12 cellular contexts compared by ENCODE assay signal in genomic region chr7:105278973-105279687, GRCh38.
DNase-seq lines count a peak whose midpoint lies in the region; ATAC-seq and TF ChIP-seq lines count a peak whose summit lies in the region.
"Had no signal": no experiment of that assay in that cellular context is flagged by ENCODE, and none has a peak within 500 bp of the region (broad histone marks: within the 10 kb centered on the region; RNA-seq: fewer than 3 reads in every experiment).

No MANE protein-coding gene starts in this region.

- no peaks in the 10 kb centered on the region for H3K36me3 ChIP-seq in MG63
- H3K36me3 ChIP-seq: HAP-1 had no signal

- peak; percentile 56 for ATAC-seq in HG02678 (IDR thresholded peaks at IDR 0.05; ENCODE audit: unreplicated experiment)
- no peak for ATAC-seq in activated CD8-positive, alpha-beta memory T cell treated with anti-CD3 and anti-CD28 coated beads, Interleukin-2, amount 10 ng/mL, durations not matched to agents 7 days and 5 days

- peaks cover 40% of the 10 kb centered on the region for H3K4me1 Mint-ChIP-seq in progenitor cell of endocrine pancreas (ENCODE audit: low read depth)
- H3K4me1 Mint-ChIP-seq in activated CD8-positive, alpha-beta memory T cell treated with anti-CD3 and anti-CD28 coated beads, Interleukin-2, amount 10 ng/mL, durations not matched to agents 7 days and 5 days, result peaks cover 4% of the 10 kb centered on the region

- H3K27me3 Mint-ChIP-seq in progenitor cell of endocrine pancreas, result no peaks in the 10 kb centered on the region
- H3K27me3 Mint-ChIP-seq in activated CD8-positive, alpha-beta memory T cell treated with anti-CD3 and anti-CD28 coated beads, Interleukin-2, amount 10 ng/mL, durations not matched to agents 7 days and 5 days, result no peaks in the 10 kb centered on the region
- H3K27me3 Mint-ChIP-seq: central memory CD8-positive, alpha-beta T cell had no signal

- no peaks in the 10 kb centered on the region for H3K9me3 ChIP-seq in MG63
- H3K9me3 ChIP-seq: HAP-1 had no signal

- H3K4me3 ChIP-seq in MG63, result no peak overlapping the region
- H3K4me3 ChIP-seq: HAP-1 had no signal

- peak overlapping the region; percentile 49 for H3K27ac Mint-ChIP-seq in progenitor cell of endocrine pancreas
- H3K27ac Mint-ChIP-seq in activated CD8-positive, alpha-beta memory T cell treated with anti-CD3 and anti-CD28 coated beads, Interleukin-2, amount 10 ng/mL, durations not matched to agents 7 days and 5 days, result no peak overlapping the region

- H3K27me3 ChIP-seq in MG63, result no peaks in the 10 kb centered on the region

- peaks cover 6% of the 10 kb centered on the region for H3K36me3 Mint-ChIP-seq in progenitor cell of endocrine pancreas (ENCODE audit: insufficient read depth)
- H3K36me3 Mint-ChIP-seq in activated CD8-positive, alpha-beta memory T cell treated with anti-CD3 and anti-CD28 coated beads, Interleukin-2, amount 10 ng/mL, durations not matched to agents 7 days and 5 days, result peaks cover 4% of the 10 kb centered on the region

- DNase-seq in MG63 (peak; percentile 5), progenitor cell of endocrine pancreas (ENCODE audit: low spot score, unreplicated experiment) (no peak), NCI-H187 (lab: John Stamatoyannopoulos, UW) (no peak), cortex of kidney (lab: John Stamatoyannopoulos, UW) (no peak)
- DNase-seq in activated CD8-positive, alpha-beta memory T cell treated with anti-CD3 and anti-CD28 coated beads, Interleukin-2, amount 10 ng/mL, durations not matched to agents 7 days and 5 days, result no peak
- no peak for DNase-seq in stimulated activated naive CD4-positive, alpha-beta T cell (lab: John Stamatoyannopoulos, UW)
- DNase-seq: DMS79, NCI-H1105 treated with DMSO at 0.1 percent for 48 hours had no signal

- TF ChIP-seq POLR2A in GM19099 (IDR thresholded peaks at IDR 0.05; ENCODE audit: extremely low read depth, insufficient read length, low read depth), result peak; percentile 25

- no peak for TF ChIP-seq CTCF in progenitor cell of endocrine pancreas (IDR thresholded peaks at IDR 0.05; ENCODE audit: unreplicated experiment)

- H3K4me3 Mint-ChIP-seq in progenitor cell of endocrine pancreas (ENCODE audit: low read depth), result no peak overlapping the region
- H3K4me3 Mint-ChIP-seq in activated CD8-positive, alpha-beta memory T cell treated with anti-CD3 and anti-CD28 coated beads, Interleukin-2, amount 10 ng/mL, durations not matched to agents 7 days and 5 days, result no peak overlapping the region
- H3K4me3 Mint-ChIP-seq: central memory CD8-positive, alpha-beta T cell had no signal

- H3K9me3 Mint-ChIP-seq in progenitor cell of endocrine pancreas (ENCODE audit: low read depth), result no peaks in the 10 kb centered on the region
- no peaks in the 10 kb centered on the region for H3K9me3 Mint-ChIP-seq in activated CD8-positive, alpha-beta memory T cell treated with anti-CD3 and anti-CD28 coated beads, Interleukin-2, amount 10 ng/mL, durations not matched to agents 7 days and 5 days (ENCODE audit: low read depth)
- H3K9me3 Mint-ChIP-seq: central memory CD8-positive, alpha-beta T cell had no signal

- CTCF ChIA-PET in activated CD8-positive, alpha-beta memory T cell treated with anti-CD3 and anti-CD28 coated beads, Interleukin-2, amount 10 ng/mL, durations not matched to agents 7 days and 5 days (lab: Charles Lee), result no interaction called here
